In the genomic region with DNA sequence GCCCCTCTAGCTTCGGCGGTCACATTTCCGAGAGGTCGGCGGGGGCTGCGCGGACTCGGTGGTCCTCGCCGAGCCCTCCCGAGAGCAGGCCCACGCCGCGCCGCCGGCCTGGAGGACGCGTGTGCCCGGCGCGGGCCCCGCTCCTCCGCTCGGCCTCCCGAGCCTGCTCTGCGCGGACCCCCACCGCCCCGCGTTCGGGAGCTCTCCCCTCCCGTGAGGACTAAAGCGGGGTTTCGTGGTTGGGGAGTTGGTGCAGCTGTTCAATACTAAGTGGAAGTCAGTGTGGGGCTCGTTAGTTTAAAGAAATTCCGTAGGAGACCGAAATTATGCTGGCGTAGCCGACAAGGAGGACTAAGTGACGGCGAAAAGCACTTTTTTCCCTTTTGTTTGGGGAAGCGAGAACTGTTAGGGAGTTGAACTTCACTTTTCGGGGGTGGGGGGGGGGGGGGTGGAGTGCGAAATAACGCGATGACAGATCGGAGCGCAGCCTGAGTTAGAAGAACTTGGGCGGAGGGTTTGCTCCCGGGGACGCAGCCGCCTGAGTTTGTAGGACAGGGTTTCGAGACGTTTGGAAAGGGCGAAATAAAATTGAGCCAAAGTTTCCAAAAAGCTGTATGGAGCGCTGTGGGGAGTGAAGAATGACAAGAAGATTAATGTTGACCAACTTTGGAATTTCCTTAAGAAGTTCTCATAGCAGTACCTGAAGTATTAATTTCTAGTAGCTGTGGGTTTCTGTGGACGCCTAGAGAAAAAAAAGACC, we compare ENCODE assay signal across 8 cellular contexts.
DNase-seq lines count a peak whose midpoint lies in the region; ATAC-seq and TF ChIP-seq lines count a peak whose summit lies in the region.

No MANE protein-coding gene starts in this region.

- peak overlapping the region; percentile 88 for H3K4me3 ChIP-seq in brain microvascular endothelial cell (ENCODE audit: low read depth, low read length)

- H3K27me3 ChIP-seq in brain microvascular endothelial cell (replicated peaks), result no peaks in the 10 kb centered on the region

- peaks cover 3% of the 10 kb centered on the region for H3K36me3 ChIP-seq in brain microvascular endothelial cell (replicated peaks)

- H3K27ac ChIP-seq in brain microvascular endothelial cell, result peak overlapping the region; percentile 92

- in situ Hi-C loops in brain microvascular endothelial cell (cut with HindIII; ENCODE audit: low pct_ligation_motif_present, low sequenced_read_pairs), result loop anchor here (25.0 kb wide), 2 partner anchors 228 to 553 kb away; no protein-coding TSS in a partner anchor

- no peak for TF ChIP-seq CTCF in brain microvascular endothelial cell (IDR thresholded peaks at IDR 0.05; ENCODE audit: low read depth, low read length, missing control alignments)

- DNase-seq in ELR (ENCODE audit: low read depth) (peak; percentile 77), SW 1271 (lab: John Stamatoyannopoulos, UW) (peak; percentile 37 to 43), brain microvascular endothelial cell (peak; percentile 45), iris pigment epithelial cell (ENCODE audit: low read depth) (peak; percentile 73), kidney glomerular epithelial cell (lab: John Stamatoyannopoulos, UW) (no peak)
- peak; percentile 42 to 50 for DNase-seq in stimulated activated CD4-positive, alpha-beta T cell treated with anti-CD3 and anti-CD28 coated beads, Interleukin-2, amount 100 ng/mL, for 24 hours

- ATAC-seq in HG03175 (IDR thresholded peaks at IDR 0.05; ENCODE audit: unreplicated experiment), result peak; percentile 0
- ATAC-seq in GM21619 (IDR thresholded peaks at IDR 0.05; ENCODE audit: unreplicated experiment), result no peak
